ENCODE assay signal across 39 cellular contexts in genomic region chr5:163951069-163951468, GRCh38.
"Had no signal": no experiment of that assay in that cellular context is flagged by ENCODE, and none has a peak within 500 bp of the region (broad histone marks: within the 10 kb centered on the region; RNA-seq: fewer than 3 reads in every experiment).

No MANE protein-coding gene starts in this region.

- H3K27me3 Mint-ChIP-seq: activated B cell treated with CpG ODN at 0.5 μM for 24 hours; activated CD4-positive, alpha-beta memory T cell treated with anti-CD3 and anti-CD28 coated beads for 36 hours; activated CD8-positive, alpha-beta memory T cell treated with anti-CD3 and anti-CD28 coated beads, Interleukin-2, amount 10 ng/mL, durations not matched to agents 7 days and 5 days; activated naive CD8-positive, alpha-beta T cell treated with anti-CD3 and anti-CD28 coated beads for 36 hours; activated T-helper 17 cell treated with anti-CD3 and anti-CD28 coated beads, Interleukin-2, amount 50 U/mL, for 72 hours had no signal

- H3K4me3 ChIP-seq: MG63, PC-9 had no signal

- H3K9me3 ChIP-seq: MG63 had no signal

- H3K27ac ChIP-seq: brain microvascular endothelial cell, PC-9, RWPE1, VCaP had no signal

- H3K4me1 Mint-ChIP-seq: activated B cell treated with CpG ODN at 0.5 μM for 24 hours; activated CD8-positive, alpha-beta memory T cell treated with anti-CD3 and anti-CD28 coated beads, Interleukin-2, amount 10 ng/mL, durations not matched to agents 7 days and 5 days; activated naive CD8-positive, alpha-beta T cell treated with anti-CD3 and anti-CD28 coated beads for 36 hours; activated T-helper 17 cell treated with anti-CD3 and anti-CD28 coated beads, Interleukin-2, amount 50 U/mL, for 72 hours had no signal

- H3K4me3 Mint-ChIP-seq: activated B cell treated with CpG ODN at 0.5 μM for 24 hours; activated CD4-positive, alpha-beta memory T cell treated with anti-CD3 and anti-CD28 coated beads for 36 hours; activated CD8-positive, alpha-beta memory T cell treated with anti-CD3 and anti-CD28 coated beads, Interleukin-2, amount 10 ng/mL, durations not matched to agents 7 days and 5 days; activated naive CD8-positive, alpha-beta T cell treated with anti-CD3 and anti-CD28 coated beads for 36 hours; activated T-cell treated with anti-CD3 and anti-CD28 coated beads, Interleukin-2, amount 50 U/mL, for 72 hours; activated T-helper 17 cell treated with anti-CD3 and anti-CD28 coated beads, Interleukin-2, amount 50 U/mL, for 72 hours had no signal

- H3K27ac Mint-ChIP-seq: activated B cell treated with CpG ODN at 0.5 μM for 24 hours; activated CD4-positive, alpha-beta memory T cell treated with anti-CD3 and anti-CD28 coated beads for 36 hours; activated CD8-positive, alpha-beta memory T cell treated with anti-CD3 and anti-CD28 coated beads, Interleukin-2, amount 10 ng/mL, durations not matched to agents 7 days and 5 days; activated naive CD8-positive, alpha-beta T cell treated with anti-CD3 and anti-CD28 coated beads for 36 hours; activated T-cell treated with anti-CD3 and anti-CD28 coated beads, Interleukin-2, amount 50 U/mL, for 72 hours; activated T-helper 17 cell treated with anti-CD3 and anti-CD28 coated beads, Interleukin-2, amount 50 U/mL, for 72 hours had no signal

- DNase-seq: activated B cell treated with CpG ODN at 0.5 μM for 24 hours; activated CD4-positive, alpha-beta memory T cell treated with anti-CD3 and anti-CD28 coated beads for 36 hours; activated CD4-positive, alpha-beta T cell treated with anti-CD3 and anti-CD28 coated beads for 4 hours; activated CD4-positive, alpha-beta T cell treated with anti-CD3 and anti-CD28 coated beads, Interleukin-2, amount 50 U/mL, for 1 hour; activated CD4-positive, CD25-positive, alpha-beta regulatory T cell treated with anti-CD3 and anti-CD28 coated beads, Interleukin-2, amount 50 U/mL, for 72 hours; activated CD8-positive, alpha-beta memory T cell treated with anti-CD3 and anti-CD28 coated beads for 24 hours; activated CD8-positive, alpha-beta memory T cell treated with anti-CD3 and anti-CD28 coated beads, Interleukin-2, amount 10 ng/mL, durations not matched to agents 7 days and 5 days; activated CD8-positive, alpha-beta memory T cell treated with anti-CD3 and anti-CD28 coated beads, Interleukin-2, amount 50 U/mL, for 48 hours; activated effector memory CD4-positive, alpha-beta T cell treated with anti-CD3 and anti-CD28 coated beads, Interleukin-2, amount 50 U/mL, for 16 hours; activated naive CD4-positive, alpha-beta T cell; activated naive CD4-positive, alpha-beta T cell treated with anti-CD3 and anti-CD28 coated beads, Interleukin-2, amount 50 U/mL, for 16 hours; activated naive CD8-positive, alpha-beta T cell treated with anti-CD3 and anti-CD28 coated beads for 36 hours; activated T-cell treated with anti-CD3 and anti-CD28 coated beads, Interleukin-2, amount 50 U/mL, for 1 hour; activated T-cell treated with anti-CD3 and anti-CD28 coated beads, Interleukin-2, amount 50 U/mL, for 72 hours; amniotic stem cell; aorta; brain microvascular endothelial cell; Kasumi-1; KG1; MG63; NCI-H1048; NCI-H1105 treated with DMSO at 0.1 percent for 48 hours; NCI-H1436; NCI-H1694; NCI-H1930; NCI-H2081 treated with DMSO at 0.1 percent for 48 hours; NCI-H345; NCI-H524 treated with DMSO at 0.1 percent for 48 hours; NCI-H748 treated with DMSO at 0.1 percent for 48 hours; PC-9; SW 1271; T-helper 1 cell; T-helper 2 cell; T-helper 9 cell had no signal

- H3K9me3 Mint-ChIP-seq: activated B cell treated with CpG ODN at 0.5 μM for 24 hours; activated naive CD8-positive, alpha-beta T cell treated with anti-CD3 and anti-CD28 coated beads for 36 hours; activated T-helper 17 cell treated with anti-CD3 and anti-CD28 coated beads, Interleukin-2, amount 50 U/mL, for 72 hours had no signal

- FAIRE-seq: RCC 7860 had no signal

- H3K36me3 ChIP-seq: brain microvascular endothelial cell, MG63 had no signal

- ATAC-seq: activated CD8-positive, alpha-beta memory T cell treated with anti-CD3 and anti-CD28 coated beads, Interleukin-2, amount 10 ng/mL, durations not matched to agents 7 days and 5 days; activated T-cell treated with anti-CD3 and anti-CD28 coated beads, Interleukin-2, amount 50 U/mL, for 72 hours; activated T-helper 17 cell treated with anti-CD3 and anti-CD28 coated beads, Interleukin-2, amount 50 U/mL, for 72 hours; Right ventricle myocardium inferior had no signal

- H3K36me3 Mint-ChIP-seq: activated CD4-positive, alpha-beta memory T cell treated with anti-CD3 and anti-CD28 coated beads for 36 hours; activated CD8-positive, alpha-beta memory T cell treated with anti-CD3 and anti-CD28 coated beads, Interleukin-2, amount 10 ng/mL, durations not matched to agents 7 days and 5 days; activated naive CD8-positive, alpha-beta T cell treated with anti-CD3 and anti-CD28 coated beads for 36 hours had no signal

- H3K27me3 ChIP-seq: brain microvascular endothelial cell, MG63 had no signal
